ENCODE assay signal across 13 cellular contexts in genomic region chr20:1809611-1810510, GRCh38.
DNase-seq lines count a peak whose midpoint lies in the region; ATAC-seq and TF ChIP-seq lines count a peak whose summit lies in the region.
"Had no signal": no experiment of that assay in that cellular context is flagged by ENCODE, and none has a peak within 500 bp of the region (broad histone marks: within the 10 kb centered on the region; RNA-seq: fewer than 3 reads in every experiment).

No MANE protein-coding gene starts in this region.

- no peaks in the 10 kb centered on the region for H3K27me3 ChIP-seq in ACC112 (ENCODE audit: insufficient read depth, low read length)
- H3K27me3 ChIP-seq: thyroid gland had no signal

- H3K27ac Mint-ChIP-seq in chondrocyte (ENCODE audit: unreplicated experiment) (peak overlapping the region; percentile 90), memory B cell (peak overlapping the region; percentile 67)
- H3K27ac Mint-ChIP-seq: T-helper 2 cell treated with Interferon-gamma antibody and Interleukin-4, amounts not matched to agents 5 μg/mL and 100 μg/mL, for 36 hours had no signal

- H3K9me3 Mint-ChIP-seq in chondrocyte (ENCODE audit: low read depth) (no peaks in the 10 kb centered on the region), memory B cell (no peaks in the 10 kb centered on the region)
- H3K9me3 Mint-ChIP-seq: T-helper 2 cell treated with Interferon-gamma antibody and Interleukin-4, amounts not matched to agents 5 μg/mL and 100 μg/mL, for 36 hours had no signal

- peak overlapping the region; percentile 82 for H3K27ac ChIP-seq in ACC112 (ENCODE audit: low read depth, low read length)
- H3K27ac ChIP-seq: KMS-11 had no signal

- no peaks in the 10 kb centered on the region for H3K27me3 Mint-ChIP-seq in chondrocyte (ENCODE audit: low read depth)
- no peaks in the 10 kb centered on the region for H3K27me3 Mint-ChIP-seq in memory B cell

- no peaks in the 10 kb centered on the region for H3K79me2 ChIP-seq in ACC112 (ENCODE audit: control insufficient read depth, insufficient read depth, low read length, unreplicated experiment)

- peaks cover 51% of the 10 kb centered on the region for H3K4me1 ChIP-seq in ACC112 (ENCODE audit: control insufficient read depth, insufficient read depth, low read length, unreplicated experiment)

- H3K4me3 Mint-ChIP-seq in chondrocyte (ENCODE audit: unreplicated experiment) (peak overlapping the region; percentile 26), memory B cell (no peak overlapping the region)
- H3K4me3 Mint-ChIP-seq: T-helper 2 cell treated with Interferon-gamma antibody and Interleukin-4, amounts not matched to agents 5 μg/mL and 100 μg/mL, for 36 hours had no signal

- DNase-seq in LHCN-M2 (ENCODE audit: low read depth): peak; percentile 66
- DNase-seq in chondrocyte (ENCODE audit: low spot score): no peak
- DNase-seq in memory B cell (ENCODE audit: low spot score in 2 of 2): no peak
- DNase-seq in NCI-H1436 (lab: John Stamatoyannopoulos, UW): no peak
- DNase-seq in T1000 (lab: John Stamatoyannopoulos, UW): no peak
- DNase-seq: NCI-H69; stimulated activated CD4-positive, alpha-beta T cell treated with anti-CD3 and anti-CD28 coated beads, Interleukin-4, amount 100 ng/mL, for 24 hours; thyroid gland had no signal

- H3K4me1 Mint-ChIP-seq in chondrocyte (ENCODE audit: low read depth) (peaks cover 74% of the 10 kb centered on the region), memory B cell (peaks cover 29% of the 10 kb centered on the region)

- H3K36me3 Mint-ChIP-seq in chondrocyte (ENCODE audit: low read depth) (no peaks in the 10 kb centered on the region), memory B cell (no peaks in the 10 kb centered on the region)

- H2AFZ ChIP-seq in ACC112 (ENCODE audit: low read length, unreplicated experiment): no peak overlapping the region

- no peaks in the 10 kb centered on the region for H3K36me3 ChIP-seq in ACC112 (ENCODE audit: insufficient read depth, low read length)
- H3K36me3 ChIP-seq: thyroid gland had no signal

- no peak for TF ChIP-seq CTCF in chondrocyte (IDR thresholded peaks at IDR 0.05)

- peak overlapping the region; percentile 29; the same call in 1 of the 2 replicates for H3K4me3 ChIP-seq in ACC112 (ENCODE audit: low read depth, low read length)
- H3K4me3 ChIP-seq: thyroid gland had no signal

- ATAC-seq in memory B cell (ENCODE audit: low read depth) (no peak), GM21529 (IDR thresholded peaks at IDR 0.05; ENCODE audit: unreplicated experiment) (no peak), HG02981 (IDR thresholded peaks at IDR 0.05; ENCODE audit: unreplicated experiment) (no peak)
